In the genomic region with DNA sequence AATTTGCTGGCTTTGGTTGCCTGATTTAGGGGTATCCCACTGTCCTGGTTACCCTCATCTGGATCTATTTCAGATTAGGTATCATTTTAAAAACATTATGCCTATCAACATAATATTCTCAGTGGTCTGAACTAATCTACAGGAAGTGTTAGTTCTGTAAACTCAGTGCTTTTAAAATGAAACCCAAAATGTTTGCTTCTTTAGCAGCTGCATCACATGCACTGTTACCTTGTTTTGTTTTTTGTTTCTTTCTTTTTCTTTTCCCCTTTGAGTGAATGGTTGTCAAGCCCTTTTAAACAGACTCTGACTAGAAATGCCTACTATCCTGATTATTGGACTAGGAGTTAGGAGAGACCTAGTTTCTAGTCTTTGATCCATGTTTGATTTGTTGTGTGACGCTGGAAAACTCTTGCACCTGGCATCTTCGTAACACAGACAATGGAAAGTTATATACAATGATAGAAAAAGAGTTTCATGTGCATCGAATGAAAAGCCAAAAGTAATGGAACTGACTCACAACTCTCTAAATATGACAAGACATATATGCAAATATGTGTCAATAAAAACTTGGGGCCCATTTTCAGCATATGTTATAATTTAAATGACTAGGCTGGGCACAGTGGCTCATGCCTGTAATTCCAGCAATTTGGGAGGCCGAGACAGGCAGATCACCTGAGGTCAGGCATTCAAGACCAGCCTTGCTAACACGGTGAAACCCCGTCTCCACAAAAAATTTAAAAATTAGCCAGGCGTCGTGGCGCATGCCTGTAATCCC, we compare ENCODE assay signal across 20 cellular contexts. TPM values are rescaled to one million over a fixed set of nuclear protein-coding genes. Genes with fewer than 3 reads are reported as not detected.
"Had no signal": no experiment of that assay in that cellular context is flagged by ENCODE, and none has a peak within 500 bp of the region (broad histone marks: within the 10 kb centered on the region; RNA-seq: fewer than 3 reads in every experiment).

No MANE protein-coding gene starts in this region.

- H3K4me1 Mint-ChIP-seq: neural crest cell had no signal

- H3K4me3 ChIP-seq: coronary artery, heart left ventricle, right atrium auricular region, sigmoid colon, skin epidermis had no signal

- FAIRE-seq: endothelial cell of umbilical vein, islet of Langerhans, urothelium cell line had no signal

- H3K27me3 ChIP-seq: heart left ventricle, right atrium auricular region, sigmoid colon had no signal

- ATAC-seq: heart left ventricle; left lobe of liver; naive thymus-derived CD4-positive, alpha-beta T cell had no signal

- H3K36me3 ChIP-seq: right atrium auricular region had no signal

- H3K27ac Mint-ChIP-seq: endodermal cell, type B pancreatic cell had no signal

- H3K4me1 ChIP-seq: right atrium auricular region, sigmoid colon had no signal

- H3K4me3 Mint-ChIP-seq: endodermal cell, neural crest cell, type B pancreatic cell had no signal

- H3K9me3 Mint-ChIP-seq: endodermal cell; naive thymus-derived CD4-positive, alpha-beta T cell; neural crest cell; type B pancreatic cell had no signal

- H3K9me3 ChIP-seq: heart left ventricle, right atrium auricular region, sigmoid colon had no signal

- DNase-seq: effector CD4-positive, alpha-beta T cell; endodermal cell; erythroblast; foreskin melanocyte; heart left ventricle; hypothalamus; kidney glomerular epithelial cell; mammary epithelial cell; naive thymus-derived CD4-positive, alpha-beta T cell; sigmoid colon; stimulated activated naive CD4-positive, alpha-beta T cell treated with Interleukin-2 at 50 U/mL for 16 hours had no signal

- H3K27ac ChIP-seq: coronary artery, heart left ventricle, right atrium auricular region, sigmoid colon, skin epidermis had no signal

- H3K27me3 Mint-ChIP-seq: naive thymus-derived CD4-positive, alpha-beta T cell; type B pancreatic cell had no signal

RNA-seq across cellular contexts. Expression of a gene that starts 52.3 kb away (rescaled TPM):
- polyA plus RNA-seq: naive thymus-derived CD4-positive, alpha-beta T cell had no signal
